Comparison of ENCODE assay signal across 8 cellular contexts in the genomic region with DNA sequence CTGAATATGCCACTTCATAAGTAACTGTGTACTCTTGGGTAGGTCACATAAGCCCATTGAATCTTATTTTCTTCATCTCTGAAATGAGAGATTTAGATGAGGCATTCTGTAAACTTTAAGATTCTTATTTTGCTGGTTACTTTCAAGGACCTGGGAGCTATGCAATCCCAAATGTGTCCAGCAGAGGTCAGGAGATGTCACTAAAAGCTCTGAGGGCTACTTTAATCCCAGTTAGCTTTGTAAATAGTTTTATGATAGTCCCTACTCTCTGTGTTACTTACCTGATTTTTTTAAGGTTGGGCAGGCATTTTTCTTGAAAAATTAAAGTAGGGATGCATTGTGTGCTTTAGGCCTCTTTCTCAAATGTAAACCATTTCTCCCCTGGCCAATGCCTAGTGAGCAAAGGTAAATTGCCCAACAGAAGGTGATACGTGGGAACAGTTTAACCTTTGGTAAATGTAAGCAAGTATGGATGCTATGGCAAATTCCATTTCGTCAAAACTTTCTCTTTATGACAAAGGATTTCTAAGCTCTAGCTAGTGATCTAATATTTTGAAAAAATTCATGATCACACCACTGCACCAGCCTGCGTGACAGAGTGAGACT. TPM values are rescaled to one million over a fixed set of nuclear protein-coding genes. Genes with fewer than 3 reads are reported as not detected.
DNase-seq lines count a peak whose midpoint lies in the region; ATAC-seq and TF ChIP-seq lines count a peak whose summit lies in the region.

No MANE protein-coding gene starts in this region.

- no peaks in the 10 kb centered on the region for H3K36me3 ChIP-seq in endodermal cell (ENCODE audit: control insufficient read depth, insufficient read depth, low read length)
- no peaks in the 10 kb centered on the region for H3K36me3 ChIP-seq in mucosa of descending colon (ENCODE audit: low read depth)

- intact Hi-C loops in CD14-positive monocyte (cut with micrococcal nuclease) (loop anchor here (2.0 to 5.0 kb wide), 4 partner anchors 95 to 365 kb away; no protein-coding TSS in a partner anchor), mucosa of descending colon (cut with DNase I, micrococcal nuclease) (loop anchor here (10.0 kb wide), 1 partner anchor 368 kb away; no protein-coding TSS in a partner anchor)

- no peak overlapping the region for H3K9ac ChIP-seq in endodermal cell (ENCODE audit: extremely low read depth, low read length, poor library complexity, severe bottlenecking)

- H3K4me3 Mint-ChIP-seq in CD14-positive monocyte = no peak overlapping the region
- no peak overlapping the region for H3K4me3 Mint-ChIP-seq in HFFc6
- H3K4me3 Mint-ChIP-seq in endodermal cell = no peak overlapping the region

- H3K9me3 ChIP-seq in endodermal cell (ENCODE audit: control insufficient read depth, low read length) (no peaks in the 10 kb centered on the region), mucosa of descending colon (no peaks in the 10 kb centered on the region)

- H3K4me1 Mint-ChIP-seq in CD14-positive monocyte (peaks cover 70% of the 10 kb centered on the region), HFFc6 (ENCODE audit: low read depth) (peaks cover 13% of the 10 kb centered on the region), endodermal cell (peaks cover 2% of the 10 kb centered on the region)

- H3K27me3 ChIP-seq in endodermal cell (ENCODE audit: control insufficient read depth, insufficient read depth, low read length, poor library complexity, severe bottlenecking) = no peaks in the 10 kb centered on the region

- H3K4me1 ChIP-seq in endodermal cell (ENCODE audit: control insufficient read depth, insufficient read depth, low read length) (no peaks in the 10 kb centered on the region), mucosa of descending colon (ENCODE audit: low read depth) (peaks cover 10% of the 10 kb centered on the region)

- DNase-seq in CD14-positive monocyte (ENCODE audit: low spot score) (no peak), HFFc6 (peak; percentile 33), NOMO-1 treated with DMSO at 0.1 percent for 48 hours (lab: John Stamatoyannopoulos, UW; ENCODE audit: unreplicated experiment) (peak; percentile 53), endodermal cell (peak; percentile 94), mucosa of descending colon (peak in 1 of 3 donors; percentile 97)
- DNase-seq in activated CD8-positive, alpha-beta memory T cell treated with anti-CD3 and anti-CD28 coated beads for 1 hour (ENCODE audit: extremely low read depth in 1 of 2, low read depth in 1 of 2) = peak; percentile 44 to 66
- peak; percentile 66 to 68 for DNase-seq in stimulated activated CD8-positive, alpha-beta memory T cell treated with anti-CD3 and anti-CD28 coated beads, Interleukin-7, amount 100 ng/mL, for 1 hour (ENCODE audit: low read depth in 2 of 2)

- peak; percentile 96 for TF ChIP-seq CTCF in CD14-positive monocyte (IDR thresholded peaks at IDR 0.05)
- TF ChIP-seq CTCF in HFFc6 (IDR thresholded peaks at IDR 0.05) = peak; percentile 93
- TF ChIP-seq CTCF in endodermal cell (conservative IDR thresholded peaks at IDR 0.05) = peak; percentile 92
- peak; percentile 92 for TF ChIP-seq CTCF in mucosa of descending colon (IDR thresholded peaks at IDR 0.05)

- H3K9me3 Mint-ChIP-seq in CD14-positive monocyte (peaks cover 0 to 1% (median 0%) of the 10 kb centered on the region in 7 donors), HFFc6 (no peaks in the 10 kb centered on the region), endodermal cell (no peaks in the 10 kb centered on the region)

- WGBS in endodermal cell (ENCODE audit: insufficient coverage in 1 of 2, insufficient read length in 1 of 2), 2 experiments = 70 to 88% methylated on average over 1 to 3 of the region's 3 CpGs

- peak; percentile 90 for ATAC-seq in mucosa of descending colon
- no peak for ATAC-seq in HG03521 (IDR thresholded peaks at IDR 0.05; ENCODE audit: unreplicated experiment)

- H3K36me3 Mint-ChIP-seq in CD14-positive monocyte (peaks cover 2% of the 10 kb centered on the region in 2 donors), HFFc6 (ENCODE audit: low read depth) (no peaks in the 10 kb centered on the region), endodermal cell (ENCODE audit: low read depth) (no peaks in the 10 kb centered on the region)

- no peak overlapping the region for H3K27ac ChIP-seq in endodermal cell (ENCODE audit: low read depth, low read length)

- H3K27me3 Mint-ChIP-seq in CD14-positive monocyte (ENCODE audit: low read depth in 3 of 3) = peaks cover 0 to 2% (median 0%) of the 10 kb centered on the region in 3 donors
- peaks cover 7% of the 10 kb centered on the region for H3K27me3 Mint-ChIP-seq in HFFc6 (ENCODE audit: insufficient read depth)
- peaks cover 4% of the 10 kb centered on the region for H3K27me3 Mint-ChIP-seq in endodermal cell (ENCODE audit: insufficient read depth)

- H3K4me3 ChIP-seq in endodermal cell (ENCODE audit: low read length) = no peak overlapping the region
- no peak overlapping the region for H3K4me3 ChIP-seq in mucosa of descending colon

- H3K27ac Mint-ChIP-seq in CD14-positive monocyte (peak overlapping the region in 2 of 7 donors; percentile 15 to 41), HFFc6 (no peak overlapping the region), endodermal cell (no peak overlapping the region)

RNA-seq across cellular contexts. Expression of a gene that starts 57.1 kb away (rescaled TPM):
- polyA plus RNA-seq in CD14-positive monocyte = 100 to 1,000 TPM; 220 to 368 TPM
- total RNA-seq in HFFc6 (2021; fragmentation: NEBNext Ultra II Directional; extraction: Animal tissue kit (Norgen Biotek cat#: 25700)) = 10 to 100 TPM; 60.5 to 74.4 (median 66.5) TPM
- total RNA-seq in endodermal cell (100 to 1,000 TPM; 236 to 270 TPM), mucosa of descending colon (100 to 1,000 TPM; 115 to 149 (median 137) TPM)
- 364 TPM for polyA plus RNA-seq in endodermal cell (2013, experiment 1 of 2)
- 298 TPM for polyA plus RNA-seq in endodermal cell (2013, experiment 2 of 2)
